ENCODE assay signal across 8 cellular contexts in the genomic region with DNA sequence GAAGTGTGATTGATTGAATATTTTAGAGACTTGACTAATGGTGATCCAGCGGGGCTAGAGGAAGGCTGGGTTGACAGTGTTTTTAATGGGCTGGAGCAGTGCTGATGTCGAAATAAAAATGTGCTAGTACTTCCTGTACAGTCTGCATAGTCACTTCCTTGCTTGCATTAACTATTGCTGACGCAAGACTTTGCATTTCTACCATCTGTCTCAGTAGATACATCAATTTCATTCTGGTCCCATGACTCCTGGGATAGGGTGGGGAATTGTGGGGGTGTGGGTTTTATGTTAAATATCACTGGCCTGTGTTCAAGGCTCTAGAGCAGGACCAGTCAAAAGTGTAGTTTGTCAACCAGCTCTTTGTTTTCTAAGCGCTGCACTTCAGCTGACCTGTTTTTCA. TPM values are rescaled to one million over a fixed set of nuclear protein-coding genes. Genes with fewer than 3 reads are reported as not detected.
DNase-seq lines count a peak whose midpoint lies in the region; ATAC-seq and TF ChIP-seq lines count a peak whose summit lies in the region.

No MANE protein-coding gene starts in this region.

- H3K4me1 Mint-ChIP-seq in activated naive CD8-positive, alpha-beta T cell treated with anti-CD3 and anti-CD28 coated beads, Interleukin-2, amount 10 ng/mL, durations not matched to agents 7 days and 5 days: peaks cover 10% of the 10 kb centered on the region

- H3K27ac ChIP-seq in left lung: peak overlapping the region; percentile 19 to 77

- TF ChIP-seq CTCF in AG10803 (conservative IDR thresholded peaks at IDR 0.05; ENCODE audit: low read length) (no peak), left lung (IDR thresholded peaks at IDR 0.05) (no peak)

- intact Hi-C loops in left lung (cut with DNase I): no loop called here

- no peaks in the 10 kb centered on the region for H3K27me3 ChIP-seq in left lung

- POLR2A ChIA-PET in activated naive CD8-positive, alpha-beta T cell treated with anti-CD3 and anti-CD28 coated beads, Interleukin-2, amount 10 ng/mL, durations not matched to agents 7 days and 5 days (lab: Charles Lee): no interaction called here

- H3K4me3 ChIP-seq in AG10803 (ENCODE audit: low read length) (no peak overlapping the region), left lung (no peak overlapping the region)

- no peaks in the 10 kb centered on the region for H3K9me3 ChIP-seq in left lung

- H3K36me3 Mint-ChIP-seq in activated naive CD8-positive, alpha-beta T cell treated with anti-CD3 and anti-CD28 coated beads, Interleukin-2, amount 10 ng/mL, durations not matched to agents 7 days and 5 days: peaks cover 18% of the 10 kb centered on the region

- ATAC-seq in activated naive CD8-positive, alpha-beta T cell treated with anti-CD3 and anti-CD28 coated beads, Interleukin-2, amount 10 ng/mL, durations not matched to agents 7 days and 5 days (ENCODE audit: low read depth): peak; percentile 50
- peak; percentile 73 for ATAC-seq in left lung
- ATAC-seq in HG03521 (IDR thresholded peaks at IDR 0.05; ENCODE audit: unreplicated experiment): no peak

- H3K27ac Mint-ChIP-seq in activated naive CD8-positive, alpha-beta T cell treated with anti-CD3 and anti-CD28 coated beads, Interleukin-2, amount 10 ng/mL, durations not matched to agents 7 days and 5 days: peak overlapping the region; percentile 47

- H3K36me3 ChIP-seq in left lung: peaks cover 0 to 4% of the 10 kb centered on the region in 2 donors

- no peak overlapping the region for H3K4me3 Mint-ChIP-seq in activated naive CD8-positive, alpha-beta T cell treated with anti-CD3 and anti-CD28 coated beads, Interleukin-2, amount 10 ng/mL, durations not matched to agents 7 days and 5 days

- H3K9me3 Mint-ChIP-seq in activated naive CD8-positive, alpha-beta T cell treated with anti-CD3 and anti-CD28 coated beads, Interleukin-2, amount 10 ng/mL, durations not matched to agents 7 days and 5 days: no peaks in the 10 kb centered on the region

- DNase-seq in AG10803 (ENCODE audit: low read depth) (peak; percentile 60), HT1080 (ENCODE audit: low read depth) (peak; percentile 65), left lung (no peak), NCI-H524 treated with DMSO at 0.1 percent for 48 hours (lab: John Stamatoyannopoulos, UW) (no peak)
- DNase-seq in activated naive CD8-positive, alpha-beta T cell treated with anti-CD3 and anti-CD28 coated beads, Interleukin-2, amount 10 ng/mL, durations not matched to agents 7 days and 5 days: no peak
- DNase-seq in stimulated activated CD4-positive, alpha-beta T cell treated with anti-CD3 and anti-CD28 coated beads, Interleukin-15, amount 100 ng/mL, for 24 hours: no peak
- no peak for DNase-seq in stimulated activated CD4-positive, alpha-beta T cell treated with anti-CD3 and anti-CD28 coated beads, Interleukin-4, amount 100 ng/mL, for 24 hours

- H3K4me1 ChIP-seq in left lung: no peaks in the 10 kb centered on the region

- no peaks in the 10 kb centered on the region for H3K27me3 Mint-ChIP-seq in activated naive CD8-positive, alpha-beta T cell treated with anti-CD3 and anti-CD28 coated beads, Interleukin-2, amount 10 ng/mL, durations not matched to agents 7 days and 5 days

RNA-seq across cellular contexts. Expression of gene PHEX, which starts 35.3 kb away (rescaled TPM):
- total RNA-seq in HT1080 (2014; rRNA removed; shearing (Covaris generic)): 0.47 and 0.59 TPM in 2 replicates
- 0.91 and 1.1 TPM in 2 replicates for polyA plus RNA-seq in HT1080 (2015; cell fraction: cytosol; rRNA removed)
- polyA plus RNA-seq in HT1080 (2015; cell fraction: nucleus; rRNA removed): 0.38 and 0.54 TPM in 2 replicates
- total RNA-seq in activated naive CD8-positive, alpha-beta T cell treated with anti-CD3 and anti-CD28 coated beads, Interleukin-2, amount 10 ng/mL, durations not matched to agents 7 days and 5 days: under 1 TPM; 0.23 to 0.55 TPM
- 1 to 10 TPM; 4.2 to 5.8 TPM for total RNA-seq in left lung

RNA-seq across cellular contexts. Expression of gene SMS, which starts 56.4 kb away (rescaled TPM):
- 325 and 334 TPM in 2 replicates for total RNA-seq in HT1080 (2014; rRNA removed; shearing (Covaris generic))
- polyA plus RNA-seq in HT1080 (2015; cell fraction: cytosol; rRNA removed): 344 and 378 TPM in 2 replicates
- polyA plus RNA-seq in HT1080 (2015; cell fraction: nucleus; rRNA removed): 147 and 154 TPM in 2 replicates
- total RNA-seq in activated naive CD8-positive, alpha-beta T cell treated with anti-CD3 and anti-CD28 coated beads, Interleukin-2, amount 10 ng/mL, durations not matched to agents 7 days and 5 days: 10 to 100 TPM; 64.1 to 67.4 TPM
- total RNA-seq in left lung: 10 to 100 TPM; 68.6 to 80.4 TPM

Comparison
In these comparisons a context has a peak if more than half of its experiments do, and no peak if none do; other contexts are left out.
1. DNase-seq: peak in AG10803 (single experiment) and HT1080 (single experiment); none in activated naive CD8-positive, alpha-beta T cell treated with anti-CD3 and anti-CD28 coated beads, Interleukin-2, amount 10 ng/mL, durations not matched to agents 7 days and 5 days (single experiment), left lung (0 of 2), NCI-H524 treated with DMSO at 0.1 percent for 48 hours (single experiment), stimulated activated CD4-positive, alpha-beta T cell treated with anti-CD3 and anti-CD28 coated beads, Interleukin-15, amount 100 ng/mL, for 24 hours (single experiment) and stimulated activated CD4-positive, alpha-beta T cell treated with anti-CD3 and anti-CD28 coated beads, Interleukin-4, amount 100 ng/mL, for 24 hours (single experiment).